8 cellular contexts compared by ENCODE assay signal in genomic region chr7:54956865-54957264, GRCh38.
"Had no signal": no experiment of that assay in that cellular context is flagged by ENCODE, and none has a peak within 500 bp of the region (broad histone marks: within the 10 kb centered on the region; RNA-seq: fewer than 3 reads in every experiment).

No MANE protein-coding gene starts in this region.

- H3K4me3 ChIP-seq: K562 had no signal

- DNase-seq: IMR-90, KBM-7, KG1 had no signal

- H3K4me3 Mint-ChIP-seq: IgD-negative memory B cell had no signal

- H3K36me3 Mint-ChIP-seq: IgD-negative memory B cell had no signal

- ATAC-seq: HepG2, K562 had no signal

- H3K27ac Mint-ChIP-seq: IgD-negative memory B cell had no signal

- H3K4me1 Mint-ChIP-seq: IgD-negative memory B cell had no signal

- H3K27ac ChIP-seq: HL-60 had no signal

- FAIRE-seq: HepG2, HTR-8/SVneo, K562 had no signal
